Comparison of ENCODE assay signal across 8 cellular contexts in the genomic region with DNA sequence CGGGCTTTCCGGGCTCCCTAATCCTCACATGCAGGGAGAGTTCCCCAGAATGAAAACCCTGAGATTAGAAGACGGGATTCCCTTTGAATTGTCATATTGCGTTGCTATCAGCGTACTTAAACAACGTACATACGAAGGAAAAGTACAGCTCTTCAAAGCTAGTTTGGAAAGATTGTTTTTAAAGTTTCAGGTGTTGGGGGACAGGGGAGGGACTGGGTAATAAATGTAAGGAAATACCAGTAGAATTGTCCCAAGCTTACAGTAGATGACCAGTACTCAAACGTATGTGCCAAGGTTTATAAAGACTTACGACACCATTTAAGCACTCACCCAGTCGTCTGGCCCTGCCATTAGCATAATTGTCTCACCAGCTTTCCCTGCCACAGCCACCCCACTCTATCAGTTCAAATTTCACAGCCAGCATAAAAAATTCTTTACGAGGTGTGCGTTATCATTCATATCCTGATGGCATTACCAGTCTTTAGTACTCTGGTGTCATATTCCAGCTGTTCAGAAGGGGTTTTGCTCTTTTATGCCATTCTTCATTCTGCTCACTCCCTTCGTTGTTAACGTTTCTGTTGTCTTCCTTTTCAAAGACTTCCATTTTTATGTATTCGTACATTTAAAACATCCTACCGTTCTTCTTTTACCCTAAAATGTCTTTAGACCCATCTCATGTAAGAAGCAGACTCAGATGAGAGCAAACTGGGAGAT. TPM values are rescaled to one million over a fixed set of nuclear protein-coding genes. Genes with fewer than 3 reads are reported as not detected.
DNase-seq lines count a peak whose midpoint lies in the region; ATAC-seq and FAIRE-seq lines count a peak whose summit lies in the region.

No MANE protein-coding gene starts in this region.

- POLR2A ChIA-PET in activated CD4-positive, alpha-beta T cell treated with anti-CD3 and anti-CD28 coated beads for 36 hours (lab: Charles Lee): interaction anchor here (0.6 to 1.2 kb wide), 3 partner anchors 13 to 376 kb away, joined by 3 to 6 read pairs (median 5); no protein-coding TSS in a partner anchor

- WGBS in iPS DF 6.9 (ENCODE audit: insufficient coverage, insufficient read length): no CpG with 5 or more reads among the region's 16 CpGs
- 10 to 18% (median 14%) methylated on average over 16 of the region's 16 CpGs for whole genome bisulfite sequencing in small intestine, 3 donors

- no peak for DNase-seq in activated CD4-positive, alpha-beta T cell treated with anti-CD3 and anti-CD28 coated beads for 36 hours
- no peak for DNase-seq in activated CD4-positive, alpha-beta T cell treated with anti-CD3 and anti-CD28 coated beads, Interleukin-2, amount 50 U/mL, for 1 hour
- DNase-seq in NCI-H146 (lab: John Stamatoyannopoulos, UW) (peak; percentile 18), iPS DF 6.9 (ENCODE audit: low read depth, low spot score) (no peak), small intestine (peak; percentile 44), midbrain (lab: John Stamatoyannopoulos, UW) (no peak)
- DNase-seq in activated naive CD4-positive, alpha-beta T cell treated with anti-CD3 and anti-CD28 coated beads, Interleukin-2, amount 50 U/mL, for 72 hours (ENCODE audit: low spot score in 2 of 2): no peak

- no peaks in the 10 kb centered on the region for H3K9me3 ChIP-seq in iPS DF 6.9 (ENCODE audit: control insufficient read depth, insufficient read depth, low read length)
- H3K9me3 ChIP-seq in small intestine (ENCODE audit: control insufficient read depth, low read depth): no peaks in the 10 kb centered on the region

- no peaks in the 10 kb centered on the region for H3K27me3 Mint-ChIP-seq in activated CD4-positive, alpha-beta T cell treated with anti-CD3 and anti-CD28 coated beads for 36 hours

- H3K36me3 Mint-ChIP-seq in activated CD4-positive, alpha-beta T cell treated with anti-CD3 and anti-CD28 coated beads for 36 hours (ENCODE audit: low read depth): peaks cover 19% of the 10 kb centered on the region
- H3K36me3 Mint-ChIP-seq in activated naive CD4-positive, alpha-beta T cell treated with anti-CD3 and anti-CD28 coated beads, Interleukin-2, amount 50 U/mL, for 72 hours: peaks cover 11 to 12% of the 10 kb centered on the region in 2 donors

- peaks cover 1% of the 10 kb centered on the region; the same call in 1 of the 2 replicates for H3K4me1 ChIP-seq in iPS DF 6.9 (ENCODE audit: control insufficient read depth, insufficient read depth, low read length)
- H3K4me1 ChIP-seq in small intestine (ENCODE audit: control insufficient read depth in 2 of 2, insufficient read depth in 1 of 2, low read depth in 1 of 2, low read length in 1 of 2): peaks cover 0 to 11% of the 10 kb centered on the region in 2 donors

- CTCF ChIA-PET in activated CD4-positive, alpha-beta T cell treated with anti-CD3 and anti-CD28 coated beads for 36 hours (lab: Charles Lee): interaction anchor here (0.6 to 2.4 kb wide), 3 partner anchors 15 to 324 kb away, joined by 3 to 12 read pairs (median 5); no protein-coding TSS in a partner anchor

- peak overlapping the region; percentile 94; the same call in 1 of the 2 replicates for H3K4me3 ChIP-seq in iPS DF 6.9 (ENCODE audit: low read length)
- H3K4me3 ChIP-seq in small intestine (ENCODE audit: low read depth in 1 of 2, low read length in 2 of 2): peak overlapping the region; percentile 73 to 98

- no peak for FAIRE-seq in small intestine (lab: Jason Lieb, UNC)

- no peaks in the 10 kb centered on the region for H3K9me3 Mint-ChIP-seq in activated CD4-positive, alpha-beta T cell treated with anti-CD3 and anti-CD28 coated beads for 36 hours (ENCODE audit: low read depth)
- no peaks in the 10 kb centered on the region for H3K9me3 Mint-ChIP-seq in activated naive CD4-positive, alpha-beta T cell treated with anti-CD3 and anti-CD28 coated beads, Interleukin-2, amount 50 U/mL, for 72 hours

- no peaks in the 10 kb centered on the region for H3K36me3 ChIP-seq in iPS DF 6.9 (ENCODE audit: control insufficient read depth, insufficient read depth, low read length)
- H3K36me3 ChIP-seq in small intestine (ENCODE audit: control insufficient read depth in 2 of 2, insufficient read depth in 2 of 2, low read length in 2 of 2): no peaks in the 10 kb centered on the region

- peaks cover 25% of the 10 kb centered on the region for H3K4me1 Mint-ChIP-seq in activated CD4-positive, alpha-beta T cell treated with anti-CD3 and anti-CD28 coated beads for 36 hours

- H3K27me3 ChIP-seq in iPS DF 6.9 (ENCODE audit: control insufficient read depth, insufficient read depth, low read length) (no peaks in the 10 kb centered on the region), small intestine (ENCODE audit: control insufficient read depth in 2 of 2, insufficient read depth in 2 of 2, low read length in 2 of 2) (no peaks in the 10 kb centered on the region)

- intact Hi-C loops in activated CD4-positive, alpha-beta T cell treated with anti-CD3 and anti-CD28 coated beads for 36 hours (cut with DNase I, micrococcal nuclease): loop anchor here (2.0 to 10.0 kb wide), 11 partner anchors 69 to 1239 kb away; partner anchors contain the start of genes EIF4G3 (in 1 of the 2), HSPG2 (in 1 of the 2), KIF17 (in 1 of the 2) and MUL1 (in 1 of the 2)

- H3K4me3 Mint-ChIP-seq in activated CD4-positive, alpha-beta T cell treated with anti-CD3 and anti-CD28 coated beads for 36 hours: peak overlapping the region; percentile 96

- no peak overlapping the region for H3K27ac ChIP-seq in iPS DF 6.9 (ENCODE audit: low read length)
- H3K27ac ChIP-seq in small intestine (ENCODE audit: low read depth in 1 of 2, low read length in 1 of 2): peak overlapping the region; percentile 88 to 91

- H3K27ac Mint-ChIP-seq in activated CD4-positive, alpha-beta T cell treated with anti-CD3 and anti-CD28 coated beads for 36 hours: peak overlapping the region; percentile 93
- peak overlapping the region; percentile 96 to 98 for H3K27ac Mint-ChIP-seq in activated naive CD4-positive, alpha-beta T cell treated with anti-CD3 and anti-CD28 coated beads, Interleukin-2, amount 50 U/mL, for 72 hours

- no peak for ATAC-seq in activated CD4-positive, alpha-beta T cell treated with anti-CD3 and anti-CD28 coated beads for 36 hours
- no peak for ATAC-seq in activated naive CD4-positive, alpha-beta T cell treated with anti-CD3 and anti-CD28 coated beads, Interleukin-2, amount 50 U/mL, for 72 hours
- no peak for ATAC-seq in HG02884 (IDR thresholded peaks at IDR 0.05; ENCODE audit: unreplicated experiment)

RNA-seq across cellular contexts. Expression of gene HP1BP3, which starts 0.8 kb away (rescaled TPM):
- total RNA-seq in activated CD4-positive, alpha-beta T cell treated with anti-CD3 and anti-CD28 coated beads for 36 hours: 100 to 1,000 TPM; 232 to 269 TPM
- total RNA-seq in activated naive CD4-positive, alpha-beta T cell treated with anti-CD3 and anti-CD28 coated beads, Interleukin-2, amount 50 U/mL, for 72 hours: 100 to 1,000 TPM; 253 to 311 TPM
- polyA plus RNA-seq in small intestine: 100 to 1,000 TPM in 1 of 3 donors, 10 to 100 TPM in 2; 56.4 to 101 (median 76.7) TPM

RNA-seq across cellular contexts. Expression of gene SH2D5, which starts 55.4 kb away (rescaled TPM):
- under 1 TPM; 0.32 to 0.51 TPM for total RNA-seq in activated CD4-positive, alpha-beta T cell treated with anti-CD3 and anti-CD28 coated beads for 36 hours
- total RNA-seq in activated naive CD4-positive, alpha-beta T cell treated with anti-CD3 and anti-CD28 coated beads, Interleukin-2, amount 50 U/mL, for 72 hours: under 1 TPM in 1 of 2 donors, not detected in 1; 0.66 TPM
- polyA plus RNA-seq in small intestine: 1 to 10 TPM in 1 of 3 donors, under 1 TPM in 2; 0.07 to 1.1 (median 0.22) TPM

Comparison
In these comparisons a context has a peak if more than half of its experiments do, and no peak if none do; other contexts are left out.
1. DNase-seq: peak in NCI-H146 (single experiment) and small intestine (single experiment); none in activated CD4-positive, alpha-beta T cell treated with anti-CD3 and anti-CD28 coated beads for 36 hours (single experiment), activated CD4-positive, alpha-beta T cell treated with anti-CD3 and anti-CD28 coated beads, Interleukin-2, amount 50 U/mL, for 1 hour (single experiment), activated naive CD4-positive, alpha-beta T cell treated with anti-CD3 and anti-CD28 coated beads, Interleukin-2, amount 50 U/mL, for 72 hours (0 of 2), iPS DF 6.9 (single experiment) and midbrain (single experiment).